13 cellular contexts compared by ENCODE assay signal in genomic region chr16:46650224-46650623, GRCh38. TPM values are rescaled to one million over a fixed set of nuclear protein-coding genes. Genes with fewer than 3 reads are reported as not detected.
DNase-seq lines count a peak whose midpoint lies in the region; ATAC-seq and TF ChIP-seq lines count a peak whose summit lies in the region.
"Had no signal": no experiment of that assay in that cellular context is flagged by ENCODE, and none has a peak within 500 bp of the region (broad histone marks: within the 10 kb centered on the region; RNA-seq: fewer than 3 reads in every experiment).

No MANE protein-coding gene starts in this region.

- H3K4me3 ChIP-seq in astrocyte of the spinal cord (ENCODE audit: low read depth, low read length), result no peak overlapping the region
- H3K4me3 ChIP-seq in gastrocnemius medialis, result peak overlapping the region; percentile 43 to 56 (median 47)

- peaks cover 4 to 6% of the 10 kb centered on the region in 2 donors for H3K4me1 ChIP-seq in gastrocnemius medialis

- H3K27ac ChIP-seq in gastrocnemius medialis, result peak overlapping the region; percentile 86 to 94 (median 90)
- H3K27ac ChIP-seq: KMS-11 had no signal

- intact Hi-C loops in Right ventricle myocardium superior (cut with DNase I) (no loop called here), gastrocnemius medialis (cut with DNase I; ENCODE audit: low total_unique reads) (loop anchor here (2.0 kb wide), 1 partner anchor 39 kb away; the partner anchor contains the start of genes ORC6 and VPS35)

- no peaks in the 10 kb centered on the region for H3K36me3 ChIP-seq in gastrocnemius medialis

- DNase-seq in ELR (ENCODE audit: low read depth) (peak; percentile 13), astrocyte of the spinal cord (ENCODE audit: low read depth, low spot score) (peak; percentile 43), Right ventricle myocardium superior (no peak), gastrocnemius medialis (peak; percentile 41 to 74), hypothalamus (lab: John Stamatoyannopoulos, UW) (no peak), cerebellar nuclear complex (lab: John Stamatoyannopoulos, UW) (no peak)
- no peak for DNase-seq in stimulated activated naive CD8-positive, alpha-beta T cell treated with anti-CD3 and anti-CD28 coated beads, Interleukin-15, Interleukin-2, amounts not matched to agents 100 U/mL and 50 U/mL, for 24 hours
- DNase-seq: activated CD4-positive, alpha-beta T cell treated with anti-CD3 and anti-CD28 coated beads for 48 hours; activated T-cell treated with anti-CD3 and anti-CD28 coated beads, Interleukin-2, amount 50 U/mL, for 4 hours; CD8-positive, alpha-beta T cell; NCI-H2029 had no signal

- in situ Hi-C loops in astrocyte of the spinal cord (cut with HindIII; ENCODE audit: low sequenced_read_pairs) (no loop called here), gastrocnemius medialis (cut with MboI; ENCODE audit: low sequenced_read_pairs in 4 of 4) (loop anchor here in 1 of 4 donors (25.0 kb wide), 1 partner anchor 262 kb away; no protein-coding TSS in a partner anchor)

- ATAC-seq in Right ventricle myocardium superior (ENCODE audit: poor library complexity) (peak; percentile 80), gastrocnemius medialis (peak; percentile 88 to 89), HG03135 (IDR thresholded peaks at IDR 0.05; ENCODE audit: unreplicated experiment) (no peak)
- no peak for ATAC-seq in stimulated activated naive CD8-positive, alpha-beta T cell treated with anti-CD3 and anti-CD28 coated beads, Interleukin-15, Interleukin-2, amounts not matched to agents 100 U/mL and 50 U/mL, for 24 hours
- ATAC-seq: activated T-cell treated with anti-CD3 and anti-CD28 coated beads, Interleukin-2, amount 50 U/mL, for 4 hours; CD8-positive, alpha-beta T cell had no signal

- H3K27me3 ChIP-seq in gastrocnemius medialis, result no peaks in the 10 kb centered on the region

- TF ChIP-seq CTCF in astrocyte of the spinal cord (IDR thresholded peaks at IDR 0.05; ENCODE audit: low read depth, low read length), result no peak
- no peak for TF ChIP-seq CTCF in gastrocnemius medialis (IDR thresholded peaks at IDR 0.05 in 4 of 5, conservative IDR thresholded peaks at IDR 0.05 in 1 of 5)

- H3K9me3 ChIP-seq in gastrocnemius medialis, result no peaks in the 10 kb centered on the region

- TF ChIP-seq POLR2A in gastrocnemius medialis (IDR thresholded peaks at IDR 0.05), result no peak

RNA-seq across cellular contexts. Expression of gene SHCBP1, which starts 29.0 kb away (rescaled TPM):
- total RNA-seq in Right ventricle myocardium superior, result 0.70 TPM
- 1 to 10 TPM in 1 of 4 donors, under 1 TPM in 1, not detected in 2; 0.13 to 1.3 TPM for total RNA-seq in gastrocnemius medialis

RNA-seq across cellular contexts. Expression of gene VPS35, which starts 38.8 kb away (rescaled TPM):
- total RNA-seq in Right ventricle myocardium superior (89.0 TPM), gastrocnemius medialis (10 to 100 TPM; 30.0 to 60.1 (median 41.4) TPM)

RNA-seq across cellular contexts. Expression of gene ORC6, which starts 39.2 kb away (rescaled TPM):
- 1.9 TPM for total RNA-seq in Right ventricle myocardium superior
- 1 to 10 TPM in 3 of 4 donors, under 1 TPM in 1; 0.40 to 5.7 (median 1.2) TPM for total RNA-seq in gastrocnemius medialis

Comparison
In these comparisons a context has a peak if more than half of its experiments do, and no peak if none do; other contexts are left out.
1. DNase-seq: peak in ELR (single experiment), astrocyte of the spinal cord (single experiment) and gastrocnemius medialis (2 of 2); none in Right ventricle myocardium superior (single experiment), hypothalamus (0 of 51), stimulated activated naive CD8-positive, alpha-beta T cell treated with anti-CD3 and anti-CD28 coated beads, Interleukin-15, Interleukin-2, amounts not matched to agents 100 U/mL and 50 U/mL, for 24 hours (single experiment) and cerebellar nuclear complex (0 of 2).
2. ATAC-seq: peak in Right ventricle myocardium superior (single experiment) and gastrocnemius medialis (2 of 2); none in stimulated activated naive CD8-positive, alpha-beta T cell treated with anti-CD3 and anti-CD28 coated beads, Interleukin-15, Interleukin-2, amounts not matched to agents 100 U/mL and 50 U/mL, for 24 hours (single experiment) and HG03135 (single experiment).